Comparison of ENCODE assay signal across 16 cellular contexts in genomic region chr2:172403881-172404470, GRCh38.
"Had no signal": no experiment of that assay in that cellular context is flagged by ENCODE, and none has a peak within 500 bp of the region (broad histone marks: within the 10 kb centered on the region; RNA-seq: fewer than 3 reads in every experiment).

No MANE protein-coding gene starts in this region.

- H3K36me3 ChIP-seq: ascending aorta, left lung, thoracic aorta had no signal

- H3K4me3 Mint-ChIP-seq: activated CD4-positive, alpha-beta T cell treated with anti-CD3 and anti-CD28 coated beads, Interleukin-2, amount 10 ng/mL, durations not matched to agents 24 days and 14 days; activated naive CD8-positive, alpha-beta T cell treated with anti-CD3 and anti-CD28 coated beads, Interleukin-2, amount 50 U/mL, for 24 hours; activated T-helper 1 cell treated with anti-CD3 and anti-CD28 coated beads, Interleukin-12 subunit alpha, Interleukin-12 subunit beta, Interleukin-2, Interleukin-4 antibody, amounts not matched to agents 30 ng/mL and 10 ng/mL and 1 ng/mL, durations not matched to agents 14 hours and 24 hours and 36 hours; central memory CD8-positive, alpha-beta T cell; nephron progenitor cell; stimulated activated naive CD8-positive, alpha-beta T cell treated with anti-CD3 and anti-CD28 coated beads, Interleukin-15, Interleukin-2, amounts not matched to agents 100 ng/mL and 50 ng/mL, for 24 hours; WTC11 had no signal

- DNase-seq: activated CD4-positive, alpha-beta T cell treated with anti-CD3 and anti-CD28 coated beads, Interleukin-2, amount 10 ng/mL, durations not matched to agents 24 days and 14 days; activated naive CD4-positive, alpha-beta T cell treated with Interleukin-2 at 50 U/mL for 16 hours; activated naive CD8-positive, alpha-beta T cell treated with anti-CD3 and anti-CD28 coated beads, Interleukin-2, amount 50 U/mL, for 24 hours; cortex of kidney; effector memory CD4-positive, alpha-beta T cell; left lung; mesendoderm; nephron progenitor cell; stimulated activated CD4-positive, alpha-beta T cell treated with anti-CD3 and anti-CD28 coated beads, Interleukin-4, amount 100 ng/mL, for 1 hour; stimulated activated CD8-positive, alpha-beta memory T cell treated with anti-CD3 and anti-CD28 coated beads, Interleukin-4, amount 100 ng/mL, for 48 hours had no signal

- H3K27ac Mint-ChIP-seq: activated CD4-positive, alpha-beta T cell treated with anti-CD3 and anti-CD28 coated beads, Interleukin-2, amount 10 ng/mL, durations not matched to agents 24 days and 14 days; activated naive CD8-positive, alpha-beta T cell treated with anti-CD3 and anti-CD28 coated beads, Interleukin-2, amount 50 U/mL, for 24 hours; activated T-helper 1 cell treated with anti-CD3 and anti-CD28 coated beads, Interleukin-12 subunit alpha, Interleukin-12 subunit beta, Interleukin-2, Interleukin-4 antibody, amounts not matched to agents 30 ng/mL and 10 ng/mL and 1 ng/mL, durations not matched to agents 14 hours and 24 hours and 36 hours; stimulated activated naive CD8-positive, alpha-beta T cell treated with anti-CD3 and anti-CD28 coated beads, Interleukin-15, Interleukin-2, amounts not matched to agents 100 ng/mL and 50 ng/mL, for 24 hours; WTC11 had no signal

- H3K4me3 ChIP-seq: ascending aorta, left lung, thoracic aorta had no signal

- H3K9me3 ChIP-seq: ascending aorta, left lung, thoracic aorta had no signal

- ATAC-seq: activated naive CD8-positive, alpha-beta T cell treated with anti-CD3 and anti-CD28 coated beads, Interleukin-2, amount 50 U/mL, for 24 hours; left lung; WTC11 had no signal

- H3K9me3 Mint-ChIP-seq: activated CD4-positive, alpha-beta T cell treated with anti-CD3 and anti-CD28 coated beads, Interleukin-2, amount 10 ng/mL, durations not matched to agents 24 days and 14 days; activated naive CD8-positive, alpha-beta T cell treated with anti-CD3 and anti-CD28 coated beads, Interleukin-2, amount 50 U/mL, for 24 hours; activated T-helper 1 cell treated with anti-CD3 and anti-CD28 coated beads, Interleukin-12 subunit alpha, Interleukin-12 subunit beta, Interleukin-2, Interleukin-4 antibody, amounts not matched to agents 30 ng/mL and 10 ng/mL and 1 ng/mL, durations not matched to agents 14 hours and 24 hours and 36 hours; central memory CD8-positive, alpha-beta T cell; nephron progenitor cell; stimulated activated naive CD8-positive, alpha-beta T cell treated with anti-CD3 and anti-CD28 coated beads, Interleukin-15, Interleukin-2, amounts not matched to agents 100 ng/mL and 50 ng/mL, for 24 hours had no signal

- H3K4me1 ChIP-seq: ascending aorta had no signal

- H3K36me3 Mint-ChIP-seq: WTC11 had no signal

- H3K27me3 Mint-ChIP-seq: activated naive CD8-positive, alpha-beta T cell treated with anti-CD3 and anti-CD28 coated beads, Interleukin-2, amount 50 U/mL, for 24 hours; stimulated activated naive CD8-positive, alpha-beta T cell treated with anti-CD3 and anti-CD28 coated beads, Interleukin-15, Interleukin-2, amounts not matched to agents 100 ng/mL and 50 ng/mL, for 24 hours had no signal

- H3K27me3 ChIP-seq: ascending aorta, left lung had no signal

- H3K27ac ChIP-seq: ascending aorta, left lung, thoracic aorta had no signal

- H3K4me1 Mint-ChIP-seq: activated CD4-positive, alpha-beta T cell treated with anti-CD3 and anti-CD28 coated beads, Interleukin-2, amount 10 ng/mL, durations not matched to agents 24 days and 14 days; activated naive CD8-positive, alpha-beta T cell treated with anti-CD3 and anti-CD28 coated beads, Interleukin-2, amount 50 U/mL, for 24 hours; central memory CD8-positive, alpha-beta T cell; nephron progenitor cell had no signal
